22 cellular contexts compared by ENCODE assay signal in the genomic region with DNA sequence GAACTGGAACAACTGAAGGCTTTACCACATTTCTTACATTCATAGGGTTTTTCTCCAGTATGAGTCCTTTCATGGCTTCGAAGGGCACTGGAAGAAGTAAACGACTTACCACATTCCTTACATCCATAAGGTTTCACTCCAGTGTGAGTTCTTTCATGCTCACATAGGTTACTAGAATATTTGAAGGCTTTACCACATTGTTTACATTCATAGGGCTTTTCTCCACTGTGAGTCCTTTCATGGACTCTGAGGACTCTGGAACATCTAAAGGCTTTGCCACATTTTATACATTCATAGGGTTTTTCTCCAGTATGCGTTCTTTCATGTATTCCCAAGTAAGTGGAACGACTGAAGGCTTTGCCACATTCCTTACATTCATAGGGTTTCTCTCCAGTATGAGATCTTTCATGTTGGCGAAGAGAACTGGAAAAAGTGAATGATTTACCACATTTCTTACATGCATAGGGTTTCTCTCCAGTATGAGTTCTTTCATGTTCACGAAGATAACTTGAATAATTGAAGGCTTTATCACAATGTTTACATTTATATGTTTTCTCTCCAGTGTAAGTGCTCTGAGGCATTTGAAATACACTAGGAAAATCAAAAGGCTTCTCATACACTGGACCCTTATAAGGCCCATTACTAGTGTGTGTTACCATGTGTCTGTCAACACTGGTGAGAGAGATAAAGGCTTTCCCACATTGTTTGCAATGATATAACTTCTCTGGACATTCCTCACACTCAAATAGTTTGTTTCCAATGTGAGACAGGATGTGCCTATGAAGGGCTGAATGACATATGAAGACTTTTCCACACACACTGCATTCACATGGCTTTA. TPM values are rescaled to one million over a fixed set of nuclear protein-coding genes. Genes with fewer than 3 reads are reported as not detected.
A peak's percentile ranks its signal among the peaks of the same experiment; 100 is the strongest.
DNase-seq lines count a peak whose midpoint lies in the region; ATAC-seq, FAIRE-seq and TF ChIP-seq lines count a peak whose summit lies in the region.
"Had no signal": no experiment of that assay in that cellular context is flagged by ENCODE, and none has a peak within 500 bp of the region (broad histone marks: within the 10 kb centered on the region; RNA-seq: fewer than 3 reads in every experiment).

No MANE protein-coding gene starts in this region.

- peak; percentile 70 for FAIRE-seq in D721Med (lab: Jason Lieb, UNC)
- FAIRE-seq: GM12891 had no signal

- peak overlapping the region; percentile 24; the same call in 1 of the 2 replicates for H3K4me3 ChIP-seq in PC-3 (ENCODE audit: low read length)
- H3K4me3 ChIP-seq in skeletal muscle tissue (ENCODE audit: low read length in 3 of 3), result peak overlapping the region in 2 of 3 donors; percentile 1 to 7
- no peak overlapping the region for H3K4me3 ChIP-seq in foreskin fibroblast (ENCODE audit: low read depth in 1 of 2, low read length in 2 of 2)
- H3K4me3 ChIP-seq in upper lobe of right lung, result no peak overlapping the region
- H3K4me3 ChIP-seq: HAP-1 had no signal

- no peaks in the 10 kb centered on the region for H3K9me2 ChIP-seq in PC-3 (replicated peaks; ENCODE audit: low read length)
- H3K9me2 ChIP-seq: SK-N-SH had no signal

- no peak for ATAC-seq in PC-3
- ATAC-seq in SK-N-SH treated with all-trans-retinoic acid at 6 μM for 48 hours, result no peak
- ATAC-seq in upper lobe of right lung, result no peak
- ATAC-seq: Panc1 had no signal

- H3K9me3 ChIP-seq in PC-3 (ENCODE audit: low read length), result peaks cover 78% of the 10 kb centered on the region
- H3K9me3 ChIP-seq in skeletal muscle tissue (ENCODE audit: control insufficient read depth in 3 of 3, low read length in 3 of 3), result peaks cover 11 to 16% (median 13%) of the 10 kb centered on the region in 3 donors
- H3K9me3 ChIP-seq in upper lobe of right lung, result peaks cover 40% of the 10 kb centered on the region

- no peak overlapping the region for H3K27ac Mint-ChIP-seq in endothelial cell (ENCODE audit: unreplicated experiment)
- H3K27ac Mint-ChIP-seq: CD4-positive, alpha-beta memory T cell had no signal

- no peak for TF ChIP-seq CTCF in D721Med (IDR thresholded peaks at IDR 0.05; ENCODE audit: insufficient read depth, missing control alignments)
- TF ChIP-seq CTCF in PC-3 (conservative IDR thresholded peaks at IDR 0.05; ENCODE audit: low read depth, low read length), result no peak
- no peak for TF ChIP-seq CTCF in endothelial cell (IDR thresholded peaks at IDR 0.05; ENCODE audit: unreplicated experiment)
- TF ChIP-seq CTCF in foreskin fibroblast (IDR thresholded peaks at IDR 0.05; ENCODE audit: low read depth, low read length), result no peak
- TF ChIP-seq CTCF in upper lobe of right lung (IDR thresholded peaks at IDR 0.05), result no peak

- peaks cover 90% of the 10 kb centered on the region for H3K36me3 ChIP-seq in PC-3 (ENCODE audit: low read depth, low read length)
- peaks cover 25 to 34% (median 28%) of the 10 kb centered on the region in 3 donors for H3K36me3 ChIP-seq in skeletal muscle tissue (ENCODE audit: control insufficient read depth in 3 of 3, insufficient read depth in 3 of 3, low read length in 3 of 3)
- no peaks in the 10 kb centered on the region for H3K36me3 ChIP-seq in upper lobe of right lung

- POLR2A ChIA-PET in PC-3 (lab: Charles Lee; ENCODE audit: unreplicated experiment), result interaction anchor here (0.9 kb wide), 1 partner anchor 13 kb away, joined by 6 read pairs; no protein-coding TSS in a partner anchor

- H3K4me1 ChIP-seq in PC-3 (ENCODE audit: insufficient read depth, low read length), result no peaks in the 10 kb centered on the region
- no peaks in the 10 kb centered on the region for H3K4me1 ChIP-seq in skeletal muscle tissue (ENCODE audit: control insufficient read depth in 3 of 3, insufficient read depth in 3 of 3, low read length in 3 of 3)
- H3K4me1 ChIP-seq in upper lobe of right lung, result no peaks in the 10 kb centered on the region
- H3K4me1 ChIP-seq: Caco-2, HAP-1 had no signal

- DNase-seq in D721Med (ENCODE audit: insufficient read length, low spot score) (no peak), PC-3 (no peak), endothelial cell (ENCODE audit: low spot score) (no peak), foreskin fibroblast (no peak), upper lobe of right lung (no peak)
- DNase-seq: Caco-2; CD4-positive, alpha-beta memory T cell; DND-41; KBM-7; NCI-H1092 treated with DMSO at 0.1 percent for 48 hours; NCI-H1436 treated with DMSO at 0.1 percent for 48 hours; NCI-H1930; NCI-H2227 treated with DMSO at 0.1 percent for 48 hours; NCI-H510A treated with DMSO at 0.1 percent for 48 hours; NCI-H748 treated with DMSO at 0.1 percent for 48 hours; SIG-M5; SK-N-SH had no signal

- H3K27me3 Mint-ChIP-seq in endothelial cell (ENCODE audit: unreplicated experiment), result peaks cover 7% of the 10 kb centered on the region
- H3K27me3 Mint-ChIP-seq: CD4-positive, alpha-beta memory T cell had no signal

- H3K4me2 ChIP-seq in PC-3 (ENCODE audit: low read length), result no peak overlapping the region
- H3K4me2 ChIP-seq: SK-N-SH had no signal

- BruUV-seq in PC-3 (replicated peaks; lab: Mats Ljungman, UMichigan), result no TSS peak

- H3K27me3 ChIP-seq in PC-3 (ENCODE audit: low read length) (no peaks in the 10 kb centered on the region), skeletal muscle tissue (ENCODE audit: control insufficient read depth in 3 of 3, insufficient read depth in 3 of 3, low read length in 3 of 3) (no peaks in the 10 kb centered on the region), upper lobe of right lung (no peaks in the 10 kb centered on the region)

- no peaks in the 10 kb centered on the region for H3F3A ChIP-seq in PC-3 (ENCODE audit: low read length, unreplicated experiment)

- H4K20me1 ChIP-seq in PC-3 (ENCODE audit: low read length), result no peaks in the 10 kb centered on the region

- H3K4me1 Mint-ChIP-seq in endothelial cell (ENCODE audit: unreplicated experiment), result no peaks in the 10 kb centered on the region
- H3K4me1 Mint-ChIP-seq: CD4-positive, alpha-beta memory T cell had no signal

- H3K9me3 Mint-ChIP-seq in endothelial cell (ENCODE audit: unreplicated experiment), result peaks cover 48% of the 10 kb centered on the region

- H2AFZ ChIP-seq in PC-3 (ENCODE audit: low read length), result no peak overlapping the region

- peak overlapping the region; percentile 76 for H3K4me3 Mint-ChIP-seq in endothelial cell (ENCODE audit: unreplicated experiment)
- H3K4me3 Mint-ChIP-seq: CD4-positive, alpha-beta memory T cell had no signal

- intact Hi-C loops in PC-3 (cut with micrococcal nuclease) (no loop called here), upper lobe of right lung (cut with DNase I) (no loop called here)

- CTCF ChIA-PET in PC-3 (lab: Charles Lee), result no interaction called here

- no peak overlapping the region for H3K9ac ChIP-seq in PC-3 (ENCODE audit: low read length)
- H3K9ac ChIP-seq in skeletal muscle tissue (ENCODE audit: low read depth in 1 of 3, low read length in 3 of 3), result no peak overlapping the region
- H3K9ac ChIP-seq: SK-N-SH had no signal

- H3K27ac ChIP-seq in PC-3 (ENCODE audit: low read length) (no peak overlapping the region), skeletal muscle tissue (ENCODE audit: low read depth, low read length) (no peak overlapping the region), upper lobe of right lung (no peak overlapping the region)

- H3K36me3 Mint-ChIP-seq in endothelial cell (ENCODE audit: low read depth, unreplicated experiment), result peaks cover 86% of the 10 kb centered on the region

- peaks cover 2% of the 10 kb centered on the region; the same call in 1 of the 2 replicates for H3K79me2 ChIP-seq in PC-3 (ENCODE audit: low read length)

TF ChIP-seq in SK-N-SH treated with all-trans-retinoic acid at 6 μM for 48 hours, 23 proteins besides CTCF, POLR2A, EP300 and RAD21:
- TF ChIP-seq ISL1 (CRISPR knock-in tag; IDR thresholded peaks at IDR 0.05) (no peak), SNAI2 (CRISPR knock-in tag; IDR thresholded peaks at IDR 0.05) (no peak), ZNF70 (CRISPR knock-in tag; IDR thresholded peaks at IDR 0.05) (no peak)
- TF ChIP-seq, protein P1, sequence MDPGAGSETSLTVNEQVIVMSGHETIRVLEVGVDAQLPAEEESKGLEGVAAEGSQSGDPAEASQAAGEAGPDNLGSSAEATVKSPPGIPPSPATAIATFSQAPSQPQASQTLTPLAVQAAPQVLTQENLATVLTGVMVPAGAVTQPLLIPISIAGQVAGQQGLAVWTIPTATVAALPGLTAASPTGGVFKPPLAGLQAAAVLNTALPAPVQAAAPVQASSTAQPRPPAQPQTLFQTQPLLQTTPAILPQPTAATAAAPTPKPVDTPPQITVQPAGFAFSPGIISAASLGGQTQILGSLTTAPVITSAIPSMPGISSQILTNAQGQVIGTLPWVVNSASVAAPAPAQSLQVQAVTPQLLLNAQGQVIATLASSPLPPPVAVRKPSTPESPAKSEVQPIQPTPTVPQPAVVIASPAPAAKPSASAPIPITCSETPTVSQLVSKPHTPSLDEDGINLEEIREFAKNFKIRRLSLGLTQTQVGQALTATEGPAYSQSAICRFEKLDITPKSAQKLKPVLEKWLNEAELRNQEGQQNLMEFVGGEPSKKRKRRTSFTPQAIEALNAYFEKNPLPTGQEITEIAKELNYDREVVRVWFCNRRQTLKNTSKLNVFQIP (CRISPR knock-in tag; IDR thresholded peaks at IDR 0.05; ENCODE audit: borderline replicate concordance, low read depth), result no peak

RNA-seq across cellular contexts. Expression of a gene that starts 29.8 kb away (rescaled TPM):
- total RNA-seq in PC-3 (2014; rRNA removed) (14.7 and 15.8 TPM in 2 replicates), endothelial cell (ENCODE audit: unreplicated experiment) (3.2 TPM), skeletal muscle tissue (0.52 TPM), upper lobe of right lung (not detected)
- total RNA-seq: CD4-positive, alpha-beta memory T cell had no signal

RNA-seq across cellular contexts. Expression of a gene that starts 40.9 kb away (rescaled TPM):
- total RNA-seq in PC-3 (2014; rRNA removed) (5.6 and 5.9 TPM in 2 replicates), endothelial cell (ENCODE audit: unreplicated experiment) (9.7 TPM), skeletal muscle tissue (3.7 TPM), upper lobe of right lung (3.2 TPM)

Comparison
In these comparisons a context has a peak if more than half of its experiments do, and no peak if none do; other contexts are left out.
1. H3K4me3 ChIP-seq: peak in PC-3 (single experiment) and skeletal muscle tissue (2 of 3); none in foreskin fibroblast (0 of 2) and upper lobe of right lung (single experiment).